ENCODE assay signal across 8 cellular contexts in the genomic region with DNA sequence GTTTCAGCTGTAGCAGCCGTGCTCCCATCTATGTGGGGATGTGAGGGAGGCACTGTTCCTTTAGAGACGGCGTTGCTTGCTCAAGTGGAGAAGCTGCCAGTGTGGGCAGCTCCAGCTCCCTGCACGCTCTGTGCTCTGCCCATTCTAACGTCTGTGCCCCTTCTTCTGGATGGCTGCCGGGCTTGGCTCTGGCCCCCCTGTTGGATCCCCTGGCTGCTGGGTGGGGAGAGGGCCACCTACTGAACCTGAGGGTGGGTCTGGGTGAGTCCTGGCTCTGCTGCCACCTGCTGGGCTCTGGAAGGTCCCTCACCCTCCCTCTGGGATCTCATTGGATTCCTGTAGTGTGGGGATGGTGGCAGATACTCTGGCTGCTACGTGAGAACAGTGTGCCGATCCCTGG. TPM values are rescaled to one million over a fixed set of nuclear protein-coding genes. Genes with fewer than 3 reads are reported as not detected.
DNase-seq lines count a peak whose midpoint lies in the region; ATAC-seq and TF ChIP-seq lines count a peak whose summit lies in the region.

No MANE protein-coding gene starts in this region.

- CTCF ChIA-PET in activated CD4-positive, alpha-beta memory T cell treated with anti-CD3 and anti-CD28 coated beads, Interleukin-2, amount 10 ng/mL, durations not matched to agents 7 days and 5 days (lab: Charles Lee) = interaction anchor here (1.4 kb wide), 1 partner anchor 175 kb away, joined by 3 read pairs; no protein-coding TSS in a partner anchor

- H3K4me2 ChIP-seq in neural progenitor cell = no peak overlapping the region

- no peak overlapping the region for H3K4me3 ChIP-seq in neural progenitor cell

- peaks cover 16% of the 10 kb centered on the region for H3F3A ChIP-seq in neural progenitor cell (ENCODE audit: low read depth)

- no peak overlapping the region for H3K27ac ChIP-seq in neural progenitor cell

- no peaks in the 10 kb centered on the region for H3K36me3 ChIP-seq in neural progenitor cell

- TF ChIP-seq POLR2A in erythroblast (IDR thresholded peaks at IDR 0.05; ENCODE audit: low read length) = no peak

- peak overlapping the region; percentile 59 for H3K27ac Mint-ChIP-seq in activated CD4-positive, alpha-beta memory T cell treated with anti-CD3 and anti-CD28 coated beads, Interleukin-2, amount 10 ng/mL, durations not matched to agents 7 days and 5 days
- peak overlapping the region; percentile 37 for H3K27ac Mint-ChIP-seq in neural progenitor cell

- peaks cover 16% of the 10 kb centered on the region for H3K79me2 ChIP-seq in neural progenitor cell (ENCODE audit: low read depth)

- no peak for ATAC-seq in GM19452 (IDR thresholded peaks at IDR 0.05; ENCODE audit: unreplicated experiment)
- no peak for ATAC-seq in GM18867 (IDR thresholded peaks at IDR 0.05; ENCODE audit: unreplicated experiment)

- peak; percentile 61 for TF ChIP-seq CTCF in neural progenitor cell (IDR thresholded peaks at IDR 0.05)

- H2AFZ ChIP-seq in neural progenitor cell (replicated peaks) = no peak overlapping the region

- peaks cover 29% of the 10 kb centered on the region for H3K4me1 ChIP-seq in neural progenitor cell

- peaks cover 76% of the 10 kb centered on the region for H4K20me1 ChIP-seq in neural progenitor cell (ENCODE audit: low read depth)

- no peaks in the 10 kb centered on the region for H3K9me3 Mint-ChIP-seq in activated CD4-positive, alpha-beta memory T cell treated with anti-CD3 and anti-CD28 coated beads, Interleukin-2, amount 10 ng/mL, durations not matched to agents 7 days and 5 days
- no peaks in the 10 kb centered on the region for H3K9me3 Mint-ChIP-seq in neural progenitor cell

- peak; percentile 35 for DNase-seq in SIG-M5 treated with dmso at 0.1 percent for 504 hours (lab: John Stamatoyannopoulos, UW; ENCODE audit: unreplicated experiment)
- DNase-seq in SIG-M5 (lab: John Stamatoyannopoulos, UW) = no peak
- peak; percentile 25 for DNase-seq in NCI-H1105 (lab: John Stamatoyannopoulos, UW)
- peak; percentile 52 for DNase-seq in activated CD4-positive, alpha-beta memory T cell treated with anti-CD3 and anti-CD28 coated beads, Interleukin-2, amount 10 ng/mL, durations not matched to agents 7 days and 5 days
- DNase-seq in erythroblast (lab: John Stamatoyannopoulos, UW) = peak; percentile 33 to 53
- peak; percentile 65 for DNase-seq in neural progenitor cell (ENCODE audit: low spot score)

- no peaks in the 10 kb centered on the region for H3K27me3 ChIP-seq in neural progenitor cell

- H3K4me1 Mint-ChIP-seq in activated CD4-positive, alpha-beta memory T cell treated with anti-CD3 and anti-CD28 coated beads, Interleukin-2, amount 10 ng/mL, durations not matched to agents 7 days and 5 days = peaks cover 40% of the 10 kb centered on the region
- peaks cover 45% of the 10 kb centered on the region for H3K4me1 Mint-ChIP-seq in neural progenitor cell

- H3K27me3 Mint-ChIP-seq in activated CD4-positive, alpha-beta memory T cell treated with anti-CD3 and anti-CD28 coated beads, Interleukin-2, amount 10 ng/mL, durations not matched to agents 7 days and 5 days = no peaks in the 10 kb centered on the region
- H3K27me3 Mint-ChIP-seq in neural progenitor cell (ENCODE audit: insufficient read depth, low read depth) = peaks cover 4% of the 10 kb centered on the region

- POLR2A ChIA-PET in activated CD4-positive, alpha-beta memory T cell treated with anti-CD3 and anti-CD28 coated beads, Interleukin-2, amount 10 ng/mL, durations not matched to agents 7 days and 5 days (lab: Charles Lee) = interaction anchor here (2.1 kb wide), 1 partner anchor 11 kb away, joined by 7 read pairs; no protein-coding TSS in a partner anchor

- no peaks in the 10 kb centered on the region for H3K9me3 ChIP-seq in neural progenitor cell (ENCODE audit: low read depth)

- H3K9ac ChIP-seq in neural progenitor cell = no peak overlapping the region

- no peak overlapping the region for H3K4me3 Mint-ChIP-seq in activated CD4-positive, alpha-beta memory T cell treated with anti-CD3 and anti-CD28 coated beads, Interleukin-2, amount 10 ng/mL, durations not matched to agents 7 days and 5 days
- no peak overlapping the region for H3K4me3 Mint-ChIP-seq in neural progenitor cell

- peaks cover 36% of the 10 kb centered on the region for H3K36me3 Mint-ChIP-seq in activated CD4-positive, alpha-beta memory T cell treated with anti-CD3 and anti-CD28 coated beads, Interleukin-2, amount 10 ng/mL, durations not matched to agents 7 days and 5 days (ENCODE audit: low read depth)
- H3K36me3 Mint-ChIP-seq in neural progenitor cell = no peaks in the 10 kb centered on the region

RNA-seq across cellular contexts. Expression of a gene that starts 5.0 kb away (rescaled TPM):
- 100 to 1,000 TPM; 218 to 221 TPM for total RNA-seq in activated CD4-positive, alpha-beta memory T cell treated with anti-CD3 and anti-CD28 coated beads, Interleukin-2, amount 10 ng/mL, durations not matched to agents 7 days and 5 days
- total RNA-seq in neural progenitor cell (ENCODE audit: low replicate concordance) = 48.7 and 126 TPM in 2 replicates

RNA-seq across cellular contexts. Expression of a gene that starts 19.2 kb away (rescaled TPM):
- under 1 TPM; 0.48 to 0.58 TPM for total RNA-seq in activated CD4-positive, alpha-beta memory T cell treated with anti-CD3 and anti-CD28 coated beads, Interleukin-2, amount 10 ng/mL, durations not matched to agents 7 days and 5 days
- not detected in 2 replicates for total RNA-seq in neural progenitor cell (ENCODE audit: low replicate concordance)

RNA-seq across cellular contexts. Expression of a gene that starts 34.3 kb away (rescaled TPM):
- 10 to 100 TPM; 14.2 to 15.5 TPM for total RNA-seq in activated CD4-positive, alpha-beta memory T cell treated with anti-CD3 and anti-CD28 coated beads, Interleukin-2, amount 10 ng/mL, durations not matched to agents 7 days and 5 days
- total RNA-seq in neural progenitor cell (ENCODE audit: low replicate concordance) = 7.5 and 17.9 TPM in 2 replicates

RNA-seq across cellular contexts. Expression of a gene that starts 43.1 kb away (rescaled TPM):
- total RNA-seq in activated CD4-positive, alpha-beta memory T cell treated with anti-CD3 and anti-CD28 coated beads, Interleukin-2, amount 10 ng/mL, durations not matched to agents 7 days and 5 days = not detected
- not detected in 2 replicates for total RNA-seq in neural progenitor cell (ENCODE audit: low replicate concordance)

RNA-seq across cellular contexts. Expression of a gene that starts 48.6 kb away (rescaled TPM):
- 10 to 100 TPM; 13.7 to 14.8 TPM for total RNA-seq in activated CD4-positive, alpha-beta memory T cell treated with anti-CD3 and anti-CD28 coated beads, Interleukin-2, amount 10 ng/mL, durations not matched to agents 7 days and 5 days
- total RNA-seq in neural progenitor cell (ENCODE audit: low replicate concordance) = 0.28 TPM in 1 of 2 replicates, not detected in the other
